In genomic region chr4:184541918-184542317, GRCh38 we compare ENCODE assay signal across 31 cellular contexts.
"Had no signal": no experiment of that assay in that cellular context is flagged by ENCODE, and none has a peak within 500 bp of the region (broad histone marks: within the 10 kb centered on the region; RNA-seq: fewer than 3 reads in every experiment).

No MANE protein-coding gene starts in this region.

- H3K27me3 ChIP-seq: adrenal gland, body of pancreas, esophagus squamous epithelium had no signal

- H3K9me3 ChIP-seq: adrenal gland, body of pancreas, esophagus squamous epithelium, gastroesophageal sphincter had no signal

- FAIRE-seq: colon had no signal

- H3K4me1 ChIP-seq: body of pancreas had no signal

- DNase-seq: activated B cell treated with CpG ODN at 0.5 μM for 24 hours; activated CD4-positive, alpha-beta T cell treated with anti-CD3 and anti-CD28 coated beads for 48 hours; activated CD4-positive, alpha-beta T cell treated with anti-CD3 and anti-CD28 coated beads, Interleukin-2, amount 50 U/mL, for 1 hour; activated CD4-positive, alpha-beta T cell treated with anti-CD3 and anti-CD28 coated beads, Interleukin-2, amount 50 U/mL, for 48 hours; activated CD8-positive, alpha-beta memory T cell treated with anti-CD3 and anti-CD28 coated beads for 24 hours; activated CD8-positive, alpha-beta T cell treated with anti-CD3 and anti-CD28 coated beads for 36 hours; activated effector memory CD4-positive, alpha-beta T cell treated with Interleukin-2 at 50 U/mL for 16 hours; activated gamma-delta T cell treated with Interleukin-2 at 50 U/mL for 16 hours; activated naive CD4-positive, alpha-beta T cell treated with Interleukin-2 at 50 U/mL for 16 hours; activated naive CD8-positive, alpha-beta T cell treated with anti-CD3 and anti-CD28 coated beads for 36 hours; activated naive CD8-positive, alpha-beta T cell treated with anti-CD3 and anti-CD28 coated beads, Interleukin-2, amount 50 U/mL, for 24 hours; activated T-cell treated with anti-CD3 and anti-CD28 coated beads, Interleukin-2, amount 50 U/mL, for 4 hours; adrenal gland; amygdala; aorta; body of pancreas; caudate nucleus; cortex of kidney; dermis blood vessel endothelial cell; effector CD4-positive, alpha-beta T cell; effector memory CD8-positive, alpha-beta T cell; esophagus squamous epithelium; foreskin melanocyte; T-helper 1 cell; T-helper 17 cell; T1000; WERI-Rb-1 had no signal

- H3K36me3 ChIP-seq: adrenal gland, esophagus squamous epithelium, gastroesophageal sphincter, WERI-Rb-1 had no signal

- H3K27ac ChIP-seq: adrenal gland, body of pancreas, esophagus squamous epithelium, gastroesophageal sphincter, WERI-Rb-1 had no signal

- ATAC-seq: activated CD4-positive, CD25-positive, alpha-beta regulatory T cell treated with anti-CD3 and anti-CD28 coated beads, Interleukin-2, amount 50 U/mL, for 24 hours; activated CD8-positive, alpha-beta T cell treated with anti-CD3 and anti-CD28 coated beads for 36 hours; activated naive CD8-positive, alpha-beta T cell treated with anti-CD3 and anti-CD28 coated beads, Interleukin-2, amount 50 U/mL, for 24 hours; activated T-cell treated with anti-CD3 and anti-CD28 coated beads, Interleukin-2, amount 50 U/mL, for 4 hours; activated T-helper 17 cell treated with anti-CD3 and anti-CD28 coated beads, Interleukin-2, amount 50 U/mL, for 72 hours; body of pancreas; effector memory CD8-positive, alpha-beta T cell; gastroesophageal sphincter; T-helper 17 cell had no signal

- H3K4me3 ChIP-seq: adrenal gland, body of pancreas, esophagus squamous epithelium, gastroesophageal sphincter had no signal
